In the genomic region with DNA sequence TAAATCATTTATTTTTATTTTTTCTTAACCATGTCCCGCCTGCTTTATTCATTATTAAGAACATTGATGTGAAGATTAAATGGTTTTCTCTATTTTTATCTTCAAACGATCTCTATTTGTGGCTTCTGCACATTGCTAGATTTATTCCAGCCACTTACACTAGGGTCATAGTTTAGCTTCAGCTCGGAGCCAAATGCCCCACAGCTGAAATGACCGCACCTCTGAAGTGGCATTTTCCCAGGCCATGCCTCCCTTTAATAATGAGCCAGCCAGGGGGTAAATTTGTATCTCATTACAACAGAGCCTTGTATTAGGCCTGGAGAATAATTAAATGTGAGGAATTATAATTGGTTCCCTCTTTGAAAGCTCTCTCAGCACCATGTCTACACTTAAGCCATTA, we compare ENCODE assay signal across 18 cellular contexts.
A peak's percentile ranks its signal among the peaks of the same experiment; 100 is the strongest.
DNase-seq lines count a peak whose midpoint lies in the region; ATAC-seq and TF ChIP-seq lines count a peak whose summit lies in the region.
"Had no signal": no experiment of that assay in that cellular context is flagged by ENCODE, and none has a peak within 500 bp of the region (broad histone marks: within the 10 kb centered on the region; RNA-seq: fewer than 3 reads in every experiment).

No MANE protein-coding gene starts in this region.

- BruUV-seq in mammary epithelial cell (replicated peaks; lab: Mats Ljungman, UMichigan): TSS peak; percentile 72

- DNase-seq in HPDE6-E6E7 (ENCODE audit: extremely low spot score) (peak; percentile 8), mammary epithelial cell (no peak), left lung (no peak), NCI-H1417 treated with DMSO at 0.1 percent for 48 hours (lab: John Stamatoyannopoulos, UW) (no peak), NCI-H1930 (lab: John Stamatoyannopoulos, UW) (no peak)
- DNase-seq: activated effector memory CD4-positive, alpha-beta T cell treated with anti-CD3 and anti-CD28 coated beads, Interleukin-2, amount 50 U/mL, for 16 hours; heart right ventricle; kidney glomerular epithelial cell; NCI-H1694 treated with DMSO at 0.1 percent for 48 hours; NCI-H526 treated with DMSO at 0.1 percent for 48 hours; occipital lobe; sigmoid colon; SW 1271; WERI-Rb-1 had no signal

- TF ChIP-seq CTCF in 22Rv1 (IDR thresholded peaks at IDR 0.05) (no peak), mammary epithelial cell (conservative IDR thresholded peaks at IDR 0.05 in 1 of 2, IDR thresholded peaks at IDR 0.05 in 1 of 2; ENCODE audit: extremely low read depth in 1 of 2, insufficient read depth in 1 of 2, low read depth in 1 of 2, low read length in 2 of 2) (no peak), left lung (IDR thresholded peaks at IDR 0.05) (no peak)

- peak overlapping the region; percentile 75 for H3K9ac ChIP-seq in mammary epithelial cell (ENCODE audit: insufficient read depth, low read length)

- in situ Hi-C loops in mammary epithelial cell (cut with MboI; ENCODE audit: low sequenced_read_pairs in 2 of 2): no loop called here

- 12% methylated on average over 4 of the region's 4 CpGs for WGBS in mammary epithelial cell (ENCODE audit: low coverage, missing lambda C conversion rate)

- peak overlapping the region; percentile 87 for H2AFZ ChIP-seq in mammary epithelial cell (ENCODE audit: low read depth, low read length)

- H3K4me1 ChIP-seq in mammary epithelial cell (ENCODE audit: insufficient read depth, low read length) (peaks cover 10% of the 10 kb centered on the region), left lung (no peaks in the 10 kb centered on the region)
- H3K4me1 ChIP-seq: heart right ventricle, sigmoid colon had no signal

- no peaks in the 10 kb centered on the region for H3K27me3 ChIP-seq in mammary epithelial cell (ENCODE audit: insufficient read depth, low read length)
- no peaks in the 10 kb centered on the region for H3K27me3 ChIP-seq in left lung
- H3K27me3 ChIP-seq: sigmoid colon had no signal

- H3K27ac ChIP-seq in 22Rv1 (peak overlapping the region; percentile 95), mammary epithelial cell (ENCODE audit: insufficient read depth, low read depth, low read length) (peak overlapping the region; percentile 94), left lung (peak overlapping the region in 1 of 2 donors; percentile 65)
- H3K27ac ChIP-seq: coronary artery, heart right ventricle, WERI-Rb-1 had no signal

- intact Hi-C loops in mammary epithelial cell (cut with micrococcal nuclease) (loop anchor here (1.0 kb wide), 1 partner anchor 89 kb away; no protein-coding TSS in a partner anchor), left lung (cut with DNase I) (no loop called here)

- H3K79me2 ChIP-seq in mammary epithelial cell (ENCODE audit: insufficient read depth, low read length): no peaks in the 10 kb centered on the region

- H4K20me1 ChIP-seq in mammary epithelial cell (ENCODE audit: insufficient read depth, low read length): no peaks in the 10 kb centered on the region

- H3K4me3 ChIP-seq in mammary epithelial cell (replicated peaks in 1 of 3; ENCODE audit: insufficient read depth in 1 of 3, low read depth in 2 of 3, low read length in 3 of 3): peak overlapping the region; percentile 1 to 53 (median 33)
- H3K4me3 ChIP-seq in left lung: no peak overlapping the region
- H3K4me3 ChIP-seq: coronary artery, heart right ventricle had no signal

- H3K4me2 ChIP-seq in mammary epithelial cell (ENCODE audit: insufficient read depth, low read depth, low read length): peak overlapping the region; percentile 82

- dilution Hi-C loops in mammary epithelial cell (cut with HindIII; ENCODE audit: low sequenced_read_pairs): no loop called here

- CTCF ChIA-PET in mammary epithelial cell (lab: Charles Lee; ENCODE audit: low non-redundant PET): interaction anchor here (0.6 to 0.8 kb wide), 2 partner anchors 84 to 89 kb away, joined by 3 to 10 read pairs; partner anchors contain the start of gene DOCK8

- H3K9me3 ChIP-seq in mammary epithelial cell (replicated peaks; ENCODE audit: insufficient read depth, low read length): no peaks in the 10 kb centered on the region
- H3K9me3 ChIP-seq in left lung: no peaks in the 10 kb centered on the region
- H3K9me3 ChIP-seq: heart right ventricle, sigmoid colon had no signal

- H3K36me3 ChIP-seq in mammary epithelial cell (ENCODE audit: insufficient read depth, low read length) (no peaks in the 10 kb centered on the region), left lung (peaks cover 0 to 29% of the 10 kb centered on the region in 2 donors)
- H3K36me3 ChIP-seq: sigmoid colon, WERI-Rb-1 had no signal

- peak; percentile 77 for ATAC-seq in left lung
- no peak for ATAC-seq in GM19452 (IDR thresholded peaks at IDR 0.05; ENCODE audit: unreplicated experiment)
- no peak for ATAC-seq in GM19467 (IDR thresholded peaks at IDR 0.05; ENCODE audit: unreplicated experiment)
- ATAC-seq: heart right ventricle had no signal

Comparison
In these comparisons a context has a peak if more than half of its experiments do, and no peak if none do; other contexts are left out.
1. H3K4me3 ChIP-seq: peak in mammary epithelial cell (3 of 3); none in left lung (0 of 2).